Comparison of ENCODE assay signal across 21 cellular contexts in genomic region chr16:27439273-27440018, GRCh38. TPM values are rescaled to one million over a fixed set of nuclear protein-coding genes. Genes with fewer than 3 reads are reported as not detected.
DNase-seq lines count a peak whose midpoint lies in the region; ATAC-seq, FAIRE-seq and TF ChIP-seq lines count a peak whose summit lies in the region.
"Had no signal": no experiment of that assay in that cellular context is flagged by ENCODE, and none has a peak within 500 bp of the region (broad histone marks: within the 10 kb centered on the region; RNA-seq: fewer than 3 reads in every experiment).

No MANE protein-coding gene starts in this region.

- H4K20me1 ChIP-seq in H1 (replicated peaks in 1 of 2; ENCODE audit: control insufficient read depth in 1 of 2, insufficient read depth in 2 of 2, low read length in 2 of 2) = peaks cover 0 to 5% of the 10 kb centered on the region in 2 experiments

- H3K9me3 ChIP-seq in RWPE2 (ENCODE audit: severe bottlenecking) (peaks cover 1% of the 10 kb centered on the region), H1 (ENCODE audit: insufficient read depth in 2 of 2, low read depth in 1 of 2, low read length in 1 of 2) (peaks cover 6 to 7% of the 10 kb centered on the region in 2 experiments), sigmoid colon (peaks cover 0 to 7% (median 2%) of the 10 kb centered on the region in 4 donors)

- H3K36me3 ChIP-seq in RWPE2 (ENCODE audit: low read depth) (no peaks in the 10 kb centered on the region), H1 (ENCODE audit: control insufficient read depth in 2 of 4, insufficient read depth in 4 of 4, low read length in 3 of 4) (no peaks in the 10 kb centered on the region), sigmoid colon (no peaks in the 10 kb centered on the region)
- H3K36me3 ChIP-seq: SJSA1 had no signal

- no peak overlapping the region; the same call in 1 of the 2 replicates for H2AFZ ChIP-seq in H1 (ENCODE audit: low read length)
- H2AFZ ChIP-seq: hepatocyte had no signal

- no peak for TF ChIP-seq CTCF in RWPE2 (IDR thresholded peaks at IDR 0.05; ENCODE audit: poor library complexity, severe bottlenecking)
- no peak for TF ChIP-seq CTCF in H1 (IDR thresholded peaks at IDR 0.05; ENCODE audit: control extremely low read depth in 1 of 3, insufficient read depth in 1 of 3, low read depth in 1 of 3, low read length in 3 of 3)
- TF ChIP-seq CTCF in sigmoid colon (IDR thresholded peaks at IDR 0.05) = no peak

- no peaks in the 10 kb centered on the region for H3K4me1 ChIP-seq in RWPE2 (ENCODE audit: insufficient read depth, poor library complexity, severe bottlenecking)
- peaks cover 0 to 4% (median 0%) of the 10 kb centered on the region in 4 experiments; a peak in 2 of 7 replicates for H3K4me1 ChIP-seq in H1 (replicated peaks in 1 of 4; ENCODE audit: control insufficient read depth in 3 of 4, insufficient read depth in 4 of 4, low read length in 3 of 4)
- H3K4me1 ChIP-seq in sigmoid colon = no peaks in the 10 kb centered on the region
- H3K4me1 ChIP-seq: left lung, SJSA1, upper lobe of left lung had no signal

- H3K4me3 ChIP-seq in RWPE2 (ENCODE audit: severe bottlenecking) = no peak overlapping the region
- no peak overlapping the region for H3K4me3 ChIP-seq in H1 (ENCODE audit: extremely low read depth in 1 of 4, insufficient read depth in 2 of 4, low read depth in 3 of 4, low read length in 4 of 4)
- no peak overlapping the region for H3K4me3 ChIP-seq in sigmoid colon
- H3K4me3 ChIP-seq: hepatocyte, left lung, SJSA1, upper lobe of left lung had no signal

- H3K79me1 ChIP-seq in H1 (ENCODE audit: low read depth, low read length) = 0 out of 2 replicates have a peak, but pooled peaks cover 4% of the 10 kb centered on the region

- peak; percentile 21 for DNase-seq in activated CD4-positive, CD25-positive, alpha-beta regulatory T cell treated with anti-CD3 and anti-CD28 coated beads, Interleukin-2, amount 50 U/mL, for 72 hours
- DNase-seq in RWPE2 (ENCODE audit: low spot score) (peak; percentile 34), H1 (ENCODE audit: low read depth in 1 of 2, low spot score in 2 of 2) (no peak), sigmoid colon (peak; percentile 29), cerebellar cortex (ENCODE audit: low spot score) (no peak)
- DNase-seq: GDM1; GOT3; KBM-7; NCI-H2227 treated with DMSO at 0.1 percent for 48 hours; retina; stimulated activated CD4-positive, alpha-beta T cell treated with anti-CD3 and anti-CD28 coated beads, Interleukin-2, amount 100 ng/mL, for 24 hours; upper lobe of left lung had no signal

- no peak for FAIRE-seq in H1 (lab: Jason Lieb, UNC)
- FAIRE-seq: A204.1, astrocyte, GM18507 had no signal

- no peaks in the 10 kb centered on the region for H3K79me2 ChIP-seq in H1 (ENCODE audit: control insufficient read depth in 1 of 2, insufficient read depth in 2 of 2, low read length in 2 of 2)
- H3K79me2 ChIP-seq: hepatocyte had no signal

- no peak for TF ChIP-seq POLR2A in H1 (IDR thresholded peaks at IDR 0.05; ENCODE audit: control extremely low read depth in 1 of 2, low read depth in 2 of 2, low read length in 2 of 2)
- no peak for TF ChIP-seq POLR2A in sigmoid colon (IDR thresholded peaks at IDR 0.05)

- intact Hi-C loops in sigmoid colon (cut with DNase I) = no loop called here

- H3K14ac ChIP-seq in H1 (ENCODE audit: insufficient read length) = no peak overlapping the region

- H3K23ac ChIP-seq in H1 (ENCODE audit: insufficient read length) = no peak overlapping the region

- H3K27me3 ChIP-seq in RWPE2 (ENCODE audit: insufficient read depth, poor library complexity, severe bottlenecking) (no peaks in the 10 kb centered on the region), H1 (replicated peaks in 1 of 4; ENCODE audit: control insufficient read depth in 3 of 4, extremely low read depth in 1 of 4, insufficient read depth in 3 of 4, low read length in 3 of 4) (no peaks in the 10 kb centered on the region; a peak in 1 of 7 replicates), sigmoid colon (no peaks in the 10 kb centered on the region)
- H3K27me3 ChIP-seq: hepatocyte, left lung, SJSA1, upper lobe of left lung had no signal

- H3K9ac ChIP-seq in H1 (replicated peaks in 1 of 4; ENCODE audit: extremely low read depth in 1 of 4, low read depth in 3 of 4, low read length in 3 of 4) = no peak overlapping the region

- no peak overlapping the region for H3K18ac ChIP-seq in H1 (ENCODE audit: extremely low read depth, low read length)

- no peak overlapping the region for H3K56ac ChIP-seq in H1 (replicated peaks; ENCODE audit: insufficient read length, low read depth, low read length)

- H3K27ac ChIP-seq in RWPE2 (ENCODE audit: poor library complexity, severe bottlenecking) = no peak overlapping the region
- no peak overlapping the region for H3K27ac ChIP-seq in H1 (ENCODE audit: low read depth, low read length)
- no peak overlapping the region for H3K27ac ChIP-seq in sigmoid colon
- H3K27ac ChIP-seq: hepatocyte, left lung, SJSA1, upper lobe of left lung had no signal

- H2AK5ac ChIP-seq in H1 (ENCODE audit: low read depth, low read length) = peak overlapping the region; percentile 4; the same call in 1 of the 2 replicates

- CTCF ChIA-PET in H1 (lab: Charles Lee; ENCODE audit: partially characterized antibody) = interaction anchor here (0.7 to 1.1 kb wide), 2 partner anchors 77 to 260 kb away, joined by 3 to 5 read pairs; no protein-coding TSS in a partner anchor

- H2BK12ac ChIP-seq in H1 (ENCODE audit: low read depth, low read length) = peak overlapping the region; percentile 28; the same call in 1 of the 2 replicates

- no peak for ATAC-seq in activated CD4-positive, CD25-positive, alpha-beta regulatory T cell treated with anti-CD3 and anti-CD28 coated beads, Interleukin-2, amount 50 U/mL, for 24 hours
- ATAC-seq in RWPE2 (ENCODE audit: low read depth) (no peak), GM21526 (IDR thresholded peaks at IDR 0.05; ENCODE audit: low FRiP score, unreplicated experiment) (no peak), GM21825 (IDR thresholded peaks at IDR 0.05; ENCODE audit: unreplicated experiment) (no peak)
- ATAC-seq: left lung had no signal

- H3K4ac ChIP-seq in H1 (replicated peaks; ENCODE audit: insufficient read length, low read depth, low read length) = no peak overlapping the region

- H3K23me2 ChIP-seq in H1 (ENCODE audit: low read depth, low read length) = peaks cover 5% of the 10 kb centered on the region

- WGBS in H1 (ENCODE audit: extremely low coverage in 1 of 2, insufficient coverage in 1 of 2, insufficient read length in 1 of 2, insufficient replicate concordance in 2 of 2, low coverage in 1 of 2, low lambda C conversion rate in 2 of 2, missing lambda C conversion rate in 1 of 2), 2 experiments = 80% methylated on average over 18 of the region's 18 CpGs; no CpG with 5 or more reads in 1 of the 2 experiments
- 71 to 72% methylated on average over 18 of the region's 18 CpGs for WGBS in sigmoid colon, 2 donors

- H4K8ac ChIP-seq in H1 (ENCODE audit: extremely low read depth, insufficient read depth, low read length) = peak overlapping the region; percentile 1; the same call in 1 of the 2 replicates

- no peak overlapping the region; a peak in 1 of 4 replicates for H3K4me2 ChIP-seq in H1 (ENCODE audit: insufficient read depth in 1 of 2, low read depth in 2 of 2, low read length in 2 of 2)
- H3K4me2 ChIP-seq: hepatocyte had no signal

- 0 out of 2 replicates have a peak overlapping the region, but pooled peaks have one; percentile 46 for H2BK5ac ChIP-seq in H1 (ENCODE audit: low read depth, low read length)

- no peak overlapping the region for H2BK120ac ChIP-seq in H1 (replicated peaks; ENCODE audit: low read depth, low read length)

- 0 out of 2 replicates have a peak overlapping the region, but pooled peaks have one; percentile 25 for H2BK15ac ChIP-seq in H1 (ENCODE audit: low read length)

- POLR2A ChIA-PET in H1 (lab: Charles Lee; ENCODE audit: partially characterized antibody) = no interaction called here

- no peak overlapping the region for H4K5ac ChIP-seq in H1 (ENCODE audit: insufficient read length, low read depth, low read length)

- TF ChIP-seq EP300 in H1 (IDR thresholded peaks at IDR 0.05; ENCODE audit: borderline replicate concordance in 1 of 2, low read depth in 2 of 2, low read length in 2 of 2) (no peak), sigmoid colon (IDR thresholded peaks at IDR 0.05) (no peak)

- H4K91ac ChIP-seq in H1 (replicated peaks; ENCODE audit: insufficient read length, low read length) = no peak overlapping the region

- no peak overlapping the region for H2BK20ac ChIP-seq in H1 (ENCODE audit: low read length)

- TF ChIP-seq RAD21 in H1 (IDR thresholded peaks at IDR 0.05 in 1 of 2, conservative IDR thresholded peaks at IDR 0.05 in 1 of 2; ENCODE audit: low read depth in 2 of 2, low read length in 2 of 2) = no peak

TF ChIP-seq in H1, 55 proteins besides CTCF, POLR2A, EP300 and RAD21 (continues in another document):
- no peak for TF ChIP-seq POU5F1 (IDR thresholded peaks at IDR 0.05; ENCODE audit: low read depth, low read length)
- TF ChIP-seq RFX5 (IDR thresholded peaks at IDR 0.05; ENCODE audit: borderline replicate concordance, low read depth, low read length) = no peak
- TF ChIP-seq CHD2 (IDR thresholded peaks at IDR 0.05; ENCODE audit: low read length) = no peak
- no peak for TF ChIP-seq POLR2AphosphoS5 (IDR thresholded peaks at IDR 0.05; ENCODE audit: low read depth, low read length)
- TF ChIP-seq SP2 (IDR thresholded peaks at IDR 0.05; ENCODE audit: low read length) = no peak
- TF ChIP-seq GABPA (IDR thresholded peaks at IDR 0.05; ENCODE audit: borderline replicate concordance, insufficient read depth, low read length) = no peak
- no peak for TF ChIP-seq RXRA (IDR thresholded peaks at IDR 0.05; ENCODE audit: insufficient read depth, low read depth, low read length)
- TF ChIP-seq MAFK (IDR thresholded peaks at IDR 0.05; ENCODE audit: low read depth, low read length) = no peak
- TF ChIP-seq BACH1 (IDR thresholded peaks at IDR 0.05; ENCODE audit: low read length) = no peak
- TF ChIP-seq GTF2F1 (IDR thresholded peaks at IDR 0.05; ENCODE audit: borderline replicate concordance, low read depth, low read length) = no peak
- TF ChIP-seq NANOG (IDR thresholded peaks at IDR 0.05; ENCODE audit: insufficient read depth, low read depth, low read length, poor library complexity, severe bottlenecking) = no peak
- no peak for TF ChIP-seq SIX5 (IDR thresholded peaks at IDR 0.05; ENCODE audit: low read depth, low read length)

RNA-seq across cellular contexts. Expression of gene IL21R, which starts 37.5 kb away (rescaled TPM):
- total RNA-seq in H1 (2021; fragmentation: NEBNext Ultra II Directional; extraction: Animal tissue kit (Norgen Biotek cat#: 25700)) = 0.34 TPM in 2 replicates
- polyA plus RNA-seq in H1 (2011; rRNA removed) (0.70 and 0.75 TPM in 2 replicates), sigmoid colon (1 to 10 TPM in 1 of 3 donors, under 1 TPM in 2; under 0.01 to 7.9 (median 0.23) TPM)
- polyA plus RNA-seq in H1 (2011; cell fraction: cytosol; rRNA removed) = 0.79 TPM
- polyA plus RNA-seq in H1 (2011; cell fraction: nucleus; rRNA removed) = 0.43 TPM
- polyA plus RNA-seq in H1 (2012, experiment 1 of 2) = 0.29 to 0.58 TPM (median 0.34 TPM) in 4 replicates
- 0.33 TPM for polyA plus RNA-seq in H1 (2012, experiment 2 of 2)
- 0.97 TPM for polyA plus RNA-seq in H1 (2013, experiment 1 of 2)
- 0.96 TPM for polyA plus RNA-seq in H1 (2013, experiment 2 of 2)
- polyA minus RNA-seq in H1 (2011; rRNA and poly(A)+ RNA removed) = 1.1 and 1.9 TPM in 2 replicates
- not detected for polyA minus RNA-seq in H1 (2011; cell fraction: cytosol; rRNA and poly(A)+ RNA removed)
- polyA minus RNA-seq in H1 (2011; cell fraction: nucleus; rRNA and poly(A)+ RNA removed) = not detected
- total RNA-seq in sigmoid colon = under 1 TPM in 2 of 4 donors, not detected in 2; 0.27 to 0.28 TPM
- polyA plus RNA-seq: hepatocyte had no signal

Comparison
In these comparisons a context has a peak if more than half of its experiments do, and no peak if none do; other contexts are left out.
1. DNase-seq: peak in activated CD4-positive, CD25-positive, alpha-beta regulatory T cell treated with anti-CD3 and anti-CD28 coated beads, Interleukin-2, amount 50 U/mL, for 72 hours (single experiment), RWPE2 (single experiment) and sigmoid colon (single experiment); none in H1 (0 of 2) and cerebellar cortex (single experiment).